1 cellular context compared by ENCODE assay signal in genomic region chr16:46658925-46659324, GRCh38.
TF ChIP-seq lines count a peak whose summit lies in the region.

No MANE protein-coding gene starts in this region.

TF ChIP-seq in GM12878, 131 proteins besides CTCF, POLR2A, EP300 and RAD21 (continues in another document):
- no peak for TF ChIP-seq CEBPZ (IDR thresholded peaks at IDR 0.05; ENCODE audit: low read depth, low read length)
- TF ChIP-seq E2F4 (IDR thresholded peaks at IDR 0.05; ENCODE audit: low read depth, low read length) = no peak
- TF ChIP-seq ASH2L (IDR thresholded peaks at IDR 0.05; ENCODE audit: borderline replicate concordance, low read depth) = no peak
- TF ChIP-seq ZNF207 (IDR thresholded peaks at IDR 0.05; ENCODE audit: borderline replicate concordance) = no peak
- 0 out of 2 replicates have a peak, but pooled peaks have one; percentile 31 for TF ChIP-seq DPF2 (IDR thresholded peaks at IDR 0.05)
- TF ChIP-seq CBX5 (IDR thresholded peaks at IDR 0.05; ENCODE audit: low read depth) = peak; percentile 55; the same call in 1 of the 2 replicates
- no peak for TF ChIP-seq NFYA (IDR thresholded peaks at IDR 0.05; ENCODE audit: borderline replicate concordance, low read depth, low read length)
- TF ChIP-seq BCLAF1 (IDR thresholded peaks at IDR 0.05) = no peak
- TF ChIP-seq SMARCA5 (IDR thresholded peaks at IDR 0.05) = no peak
- no peak for TF ChIP-seq USF1 (IDR thresholded peaks at IDR 0.05; ENCODE audit: borderline replicate concordance, extremely low read length, insufficient read depth, low read depth, low read length)
- TF ChIP-seq HCFC1 (IDR thresholded peaks at IDR 0.05; ENCODE audit: low read length) = no peak
- no peak for TF ChIP-seq E2F8 (IDR thresholded peaks at IDR 0.05; ENCODE audit: low read depth, partially characterized antibody)
- TF ChIP-seq TAF1 (IDR thresholded peaks at IDR 0.05; ENCODE audit: borderline replicate concordance, low read depth, low read length) = no peak
- no peak for TF ChIP-seq PBX3 (IDR thresholded peaks at IDR 0.05; ENCODE audit: insufficient replicate concordance, low read depth, low read length)
- no peak for TF ChIP-seq ZNF622 (IDR thresholded peaks at IDR 0.05)
- no peak for TF ChIP-seq ZNF24 (IDR thresholded peaks at IDR 0.05)
- no peak for TF ChIP-seq NKRF (conservative IDR thresholded peaks at IDR 0.05)
- no peak for TF ChIP-seq MTA3 (IDR thresholded peaks at IDR 0.05; ENCODE audit: borderline replicate concordance, low read length)
- TF ChIP-seq POLR2AphosphoS5 (IDR thresholded peaks at IDR 0.05; ENCODE audit: low read length) = no peak
- TF ChIP-seq PAX8 (IDR thresholded peaks at IDR 0.05) = no peak
- no peak for TF ChIP-seq ZNF384 (IDR thresholded peaks at IDR 0.05; ENCODE audit: borderline replicate concordance, low read depth, low read length)
- TF ChIP-seq EED (IDR thresholded peaks at IDR 0.05; ENCODE audit: low read depth) = peak; percentile 95
- no peak for TF ChIP-seq HDAC2 (IDR thresholded peaks at IDR 0.05)
- no peak for TF ChIP-seq STAT1 (conservative IDR thresholded peaks at IDR 0.05)
- no peak for TF ChIP-seq USF2 (IDR thresholded peaks at IDR 0.05; ENCODE audit: borderline replicate concordance, low read depth, low read length)
- TF ChIP-seq ZBED1 (IDR thresholded peaks at IDR 0.05; ENCODE audit: borderline replicate concordance) = no peak
- no peak for TF ChIP-seq BCL11A (IDR thresholded peaks at IDR 0.05; ENCODE audit: low read depth, low read length)
- TF ChIP-seq RFX5 (IDR thresholded peaks at IDR 0.05; ENCODE audit: low read depth, low read length) = no peak
- no peak for TF ChIP-seq SMC3 (IDR thresholded peaks at IDR 0.05; ENCODE audit: borderline replicate concordance, low read length)
- peak; percentile 28; the same call in 1 of the 2 replicates for TF ChIP-seq MTA2 (IDR thresholded peaks at IDR 0.05; ENCODE audit: low read depth)
- 0 out of 2 replicates have a peak, but pooled peaks have one; percentile 63 for TF ChIP-seq WRNIP1 (IDR thresholded peaks at IDR 0.05; ENCODE audit: borderline replicate concordance, low read depth, low read length)
- no peak for TF ChIP-seq BRCA1 (IDR thresholded peaks at IDR 0.05; ENCODE audit: low read depth, low read length)
- peak; percentile 97 for TF ChIP-seq SPI1 (IDR thresholded peaks at IDR 0.05; ENCODE audit: borderline replicate concordance, insufficient read depth, low read depth, low read length)
- no peak for TF ChIP-seq FOS (IDR thresholded peaks at IDR 0.05; ENCODE audit: borderline replicate concordance, extremely low read depth, insufficient read length)
- no peak for TF ChIP-seq ZBTB11 (CRISPR knock-in tag; IDR thresholded peaks at IDR 0.05)
- TF ChIP-seq IRF5 (IDR thresholded peaks at IDR 0.05; ENCODE audit: borderline replicate concordance) = no peak
- no peak for TF ChIP-seq CEBPB (IDR thresholded peaks at IDR 0.05; ENCODE audit: borderline replicate concordance in 1 of 2, low read depth in 2 of 2, low read length in 2 of 2)
- TF ChIP-seq NR2C2 (IDR thresholded peaks at IDR 0.05; ENCODE audit: borderline replicate concordance, control insufficient read depth, insufficient read length, low read depth) = no peak
- TF ChIP-seq YY1 (IDR thresholded peaks at IDR 0.05; ENCODE audit: low read depth, low read length) = peak; percentile 60
